Comparison of ENCODE assay signal across 20 cellular contexts in genomic region chr22:23292453-23293350, GRCh38.
DNase-seq lines count a peak whose midpoint lies in the region; FAIRE-seq and TF ChIP-seq lines count a peak whose summit lies in the region.
"Had no signal": no experiment of that assay in that cellular context is flagged by ENCODE, and none has a peak within 500 bp of the region (broad histone marks: within the 10 kb centered on the region; RNA-seq: fewer than 3 reads in every experiment).

No MANE protein-coding gene starts in this region.

- H3K9me1 ChIP-seq in keratinocyte (ENCODE audit: control insufficient read depth, extremely low read depth, insufficient read depth, low read length), result no peaks in the 10 kb centered on the region

- intact Hi-C loops in A673 (cut with micrococcal nuclease; ENCODE audit: unreplicated experiment), result no loop called here

- H2AFZ ChIP-seq in keratinocyte (ENCODE audit: control insufficient read depth, low read length), result no peak overlapping the region
- no peak overlapping the region for H2AFZ ChIP-seq in neuronal stem cell (ENCODE audit: low read length)
- H2AFZ ChIP-seq: PC-9 had no signal

- no peaks in the 10 kb centered on the region for H3K9me3 ChIP-seq in HAP-1
- no peaks in the 10 kb centered on the region for H3K9me3 ChIP-seq in keratinocyte (ENCODE audit: control insufficient read depth, low read depth, low read length)
- H3K9me3 ChIP-seq in neuronal stem cell (replicated peaks in 1 of 2; ENCODE audit: control insufficient read depth in 2 of 2, insufficient read depth in 1 of 2, low read depth in 1 of 2, low read length in 2 of 2), result no peaks in the 10 kb centered on the region
- no peaks in the 10 kb centered on the region for H3K9me3 ChIP-seq in A673 (ENCODE audit: low read depth, low read length, poor library complexity, severe bottlenecking)
- H3K9me3 ChIP-seq: MG63 had no signal

- H3K27ac ChIP-seq in caudate nucleus (ENCODE audit: low read depth, low read length) (peak overlapping the region; percentile 67), keratinocyte (ENCODE audit: control insufficient read depth, insufficient read depth, low read length) (no peak overlapping the region), neuronal stem cell (replicated peaks; ENCODE audit: low read length) (no peak overlapping the region), A673 (ENCODE audit: low read depth, low read length, poor library complexity, severe bottlenecking) (no peak overlapping the region)
- H3K27ac ChIP-seq: PC-9 had no signal

- WGBS in neuronal stem cell (ENCODE audit: extremely low coverage in 2 of 2, insufficient read length in 2 of 2, insufficient replicate concordance in 1 of 2), 2 donors, result no CpG with 5 or more reads among the region's 17 CpGs

- no peak overlapping the region for H2BK12ac ChIP-seq in neuronal stem cell (ENCODE audit: low read length)

- POLR2A ChIA-PET in A673 (lab: Charles Lee; ENCODE audit: low non-redundant PET), result no interaction called here

- CTCF ChIA-PET in A673 (lab: Charles Lee), result no interaction called here

- H3K79me1 ChIP-seq in neuronal stem cell (ENCODE audit: low read depth, low read length), result peaks cover 4% of the 10 kb centered on the region

- no peak overlapping the region for H2BK120ac ChIP-seq in neuronal stem cell (ENCODE audit: low read depth, low read length)

- peaks cover 11% of the 10 kb centered on the region for H3K4me1 ChIP-seq in HAP-1
- H3K4me1 ChIP-seq in keratinocyte (ENCODE audit: control insufficient read depth, extremely low read depth, insufficient read depth, low read length), result peaks cover 2% of the 10 kb centered on the region
- H3K4me1 ChIP-seq in neuronal stem cell (ENCODE audit: control insufficient read depth in 2 of 2, insufficient read depth in 1 of 2, low read depth in 1 of 2, low read length in 2 of 2), result peaks cover 0 to 3% of the 10 kb centered on the region in 2 donors
- H3K4me1 ChIP-seq in A673 (ENCODE audit: insufficient read depth, low read length, poor library complexity, severe bottlenecking), result no peaks in the 10 kb centered on the region

- no peak for FAIRE-seq in keratinocyte (lab: Jason Lieb, UNC)
- FAIRE-seq in urothelium cell line (lab: Jason Lieb, UNC), result no peak
- FAIRE-seq: HTR-8/SVneo had no signal

- H3K4ac ChIP-seq in neuronal stem cell (ENCODE audit: low read length), result no peak overlapping the region

- no peak overlapping the region for H2AK5ac ChIP-seq in neuronal stem cell (ENCODE audit: low read depth, low read length)

- peak overlapping the region; percentile 18 for H3K9ac ChIP-seq in keratinocyte (ENCODE audit: control insufficient read depth, extremely low read depth, insufficient read depth, low read length)
- no peak overlapping the region for H3K9ac ChIP-seq in neuronal stem cell (ENCODE audit: low read depth, low read length, poor library complexity)

- H3K27me3 ChIP-seq in HAP-1 (ENCODE audit: low read depth), result no peaks in the 10 kb centered on the region
- no peaks in the 10 kb centered on the region for H3K27me3 ChIP-seq in keratinocyte (ENCODE audit: control insufficient read depth, extremely low read depth, insufficient read depth, low read length)
- H3K27me3 ChIP-seq in neuronal stem cell (ENCODE audit: control insufficient read depth in 3 of 3, insufficient read depth in 3 of 3, low read depth in 1 of 3, low read length in 3 of 3), result no peaks in the 10 kb centered on the region
- no peaks in the 10 kb centered on the region for H3K27me3 ChIP-seq in A673 (replicated peaks; ENCODE audit: insufficient read depth, low read depth, low read length, poor library complexity)
- H3K27me3 ChIP-seq: MG63 had no signal

- in situ Hi-C loops in HAP-1 (cut with MboI; ENCODE audit: low sequenced_read_pairs), result no loop called here

- DNase-seq in HAP-1 (ENCODE audit: low spot score in 2 of 2) (peak; percentile 41 to 54), caudate nucleus (lab: John Stamatoyannopoulos, UW) (peak in 1 of 61 donors; percentile 19), keratinocyte (ENCODE audit: low read depth, low spot score) (no peak), neuronal stem cell (ENCODE audit: low spot score) (no peak), urothelium cell line (ENCODE audit: low spot score) (no peak), AG08395 (ENCODE audit: low spot score) (no peak), amygdala (lab: John Stamatoyannopoulos, UW) (no peak), A673 (ENCODE audit: low spot score) (no peak)
- DNase-seq: ACHN, H7, HFFc6, KBM-7, MG63, NCI-H1105 treated with DMSO at 0.1 percent for 48 hours, NCI-H146, NCI-H1930, NCI-H526 treated with DMSO at 0.1 percent for 48 hours, PC-9, SHP77 had no signal

- no peak overlapping the region for H2BK15ac ChIP-seq in neuronal stem cell (ENCODE audit: low read length)

- H3K23ac ChIP-seq in neuronal stem cell (ENCODE audit: low read depth, low read length, poor library complexity), result no peak overlapping the region

- no peaks in the 10 kb centered on the region for H3K79me2 ChIP-seq in keratinocyte (ENCODE audit: control insufficient read depth, insufficient read depth, low read length)

- H3K14ac ChIP-seq in neuronal stem cell (ENCODE audit: low read length), result no peak overlapping the region

- H4K91ac ChIP-seq in neuronal stem cell (ENCODE audit: low read depth, low read length, poor library complexity), result no peak overlapping the region

- H4K8ac ChIP-seq in neuronal stem cell (ENCODE audit: low read depth, low read length), result no peak overlapping the region

- H4K20me1 ChIP-seq in keratinocyte (ENCODE audit: control insufficient read depth, extremely low read depth, insufficient read depth, low read length), result no peaks in the 10 kb centered on the region

- BruUV-seq in A673 (replicated peaks; lab: Mats Ljungman, UMichigan), result no TSS peak

- no peak overlapping the region for H3K18ac ChIP-seq in neuronal stem cell (ENCODE audit: low read length)

- no peak overlapping the region for H3K4me3 ChIP-seq in HAP-1
- no peak overlapping the region for H3K4me3 ChIP-seq in keratinocyte (ENCODE audit: control insufficient read depth in 2 of 3, extremely low read depth in 1 of 3, insufficient read depth in 2 of 3, low read depth in 1 of 3, low read length in 3 of 3)
- peak overlapping the region in 1 of 2 donors; percentile 44 for H3K4me3 ChIP-seq in neuronal stem cell (ENCODE audit: low read length in 2 of 2)
- H3K4me3 ChIP-seq in A673 (ENCODE audit: low read depth, low read length, poor library complexity, severe bottlenecking), result no peak overlapping the region
- H3K4me3 ChIP-seq: MG63, PC-9 had no signal

- dilution Hi-C loops in keratinocyte (cut with MboI; ENCODE audit: extremely low pct_ligation_motif_present, low sequenced_read_pairs), result no loop called here

- H3K36me3 ChIP-seq in HAP-1 (replicated peaks) (no peaks in the 10 kb centered on the region), keratinocyte (ENCODE audit: control insufficient read depth in 2 of 2, extremely low read depth in 1 of 2, insufficient read depth in 2 of 2, low read length in 2 of 2) (peaks cover 34 to 38% of the 10 kb centered on the region in 2 experiments), neuronal stem cell (replicated peaks in 1 of 2; ENCODE audit: control insufficient read depth in 2 of 2, insufficient read depth in 2 of 2, low read length in 2 of 2) (peaks cover 39 to 93% of the 10 kb centered on the region in 2 donors), A673 (ENCODE audit: insufficient read depth, low read length, poor library complexity, severe bottlenecking) (peaks cover 20% of the 10 kb centered on the region)

- H3K4me2 ChIP-seq in keratinocyte (ENCODE audit: control insufficient read depth, extremely low read depth, insufficient read depth, low read depth, low read length) (no peak overlapping the region), neuronal stem cell (ENCODE audit: insufficient read depth, low read length, poor library complexity, severe bottlenecking) (peak overlapping the region; percentile 4)
- H3K4me2 ChIP-seq: PC-9 had no signal

- no peak for TF ChIP-seq CTCF in keratinocyte (optimal IDR thresholded peaks at IDR 0.05 in 1 of 3, IDR thresholded peaks at IDR 0.05 in 1 of 3, conservative IDR thresholded peaks at IDR 0.05 in 1 of 3; ENCODE audit: extremely low read depth in 1 of 3, insufficient read depth in 2 of 3, low read length in 3 of 3)
- TF ChIP-seq CTCF in A673 (conservative IDR thresholded peaks at IDR 0.05; ENCODE audit: low read depth, low read length), result no peak

- no peak overlapping the region for H2BK5ac ChIP-seq in neuronal stem cell (ENCODE audit: low read length)

Comparison
In these comparisons a context has a peak if more than half of its experiments do, and no peak if none do; other contexts are left out.
1. DNase-seq: peak in HAP-1 (2 of 2); none in keratinocyte (single experiment), neuronal stem cell (single experiment), urothelium cell line (single experiment), AG08395 (single experiment), amygdala (0 of 56) and A673 (single experiment).